Comparison of ENCODE assay signal across 2 cellular contexts in genomic region chr19:19911150-19911549, GRCh38.
TF ChIP-seq lines count a peak whose summit lies in the region.

No MANE protein-coding gene starts in this region.

TF ChIP-seq in SK-N-SH, 30 proteins besides CTCF, POLR2A, EP300 and RAD21 (continues in another document):
- TF ChIP-seq MEF2A (IDR thresholded peaks at IDR 0.05; ENCODE audit: borderline replicate concordance, low read depth) (no peak), TAF1 (IDR thresholded peaks at IDR 0.05; ENCODE audit: borderline replicate concordance, low read depth, low read length) (no peak), FOXM1 (IDR thresholded peaks at IDR 0.05; ENCODE audit: low read depth) (no peak), NFIC (IDR thresholded peaks at IDR 0.05; ENCODE audit: borderline replicate concordance) (no peak), FOXJ3 (CRISPR knock-in tag; IDR thresholded peaks at IDR 0.05) (no peak), ELF1 (IDR thresholded peaks at IDR 0.05) (no peak), POLR2AphosphoS5 (IDR thresholded peaks at IDR 0.05; ENCODE audit: low read depth, low read length) (no peak), EZH2phosphoT487 (IDR thresholded peaks at IDR 0.05; ENCODE audit: borderline replicate concordance, low read depth) (no peak), JUND (IDR thresholded peaks at IDR 0.05) (no peak), RXRA (IDR thresholded peaks at IDR 0.05; ENCODE audit: borderline replicate concordance, low read depth) (no peak), GABPA (IDR thresholded peaks at IDR 0.05; ENCODE audit: low read depth) (no peak), USF1 (IDR thresholded peaks at IDR 0.05; ENCODE audit: borderline replicate concordance, low read depth) (no peak), RFX5 (IDR thresholded peaks at IDR 0.05; ENCODE audit: low read length) (no peak), TEAD4 (IDR thresholded peaks at IDR 0.05; ENCODE audit: borderline replicate concordance, insufficient read depth) (no peak), MXI1 (IDR thresholded peaks at IDR 0.05; ENCODE audit: low read depth, low read length) (no peak), GATA2 (CRISPR knock-in tag; IDR thresholded peaks at IDR 0.05) (no peak), REST (IDR thresholded peaks at IDR 0.05; ENCODE audit: low read depth, low read length) (no peak), NRF1 (IDR thresholded peaks at IDR 0.05; ENCODE audit: low read depth, low read length) (no peak), PBX3 (IDR thresholded peaks at IDR 0.05) (peak; percentile 33; the same call in 1 of the 2 replicates), RCOR1 (IDR thresholded peaks at IDR 0.05; ENCODE audit: low read length) (no peak), USF2 (IDR thresholded peaks at IDR 0.05; ENCODE audit: borderline replicate concordance, low read depth, low read length) (no peak), FOSL2 (IDR thresholded peaks at IDR 0.05; ENCODE audit: borderline replicate concordance, low read depth) (peak; percentile 29; the same call in 1 of the 2 replicates), TCF12 (IDR thresholded peaks at IDR 0.05) (peak; percentile 53; the same call in 1 of the 2 replicates)
- TF ChIP-seq, protein P1, sequence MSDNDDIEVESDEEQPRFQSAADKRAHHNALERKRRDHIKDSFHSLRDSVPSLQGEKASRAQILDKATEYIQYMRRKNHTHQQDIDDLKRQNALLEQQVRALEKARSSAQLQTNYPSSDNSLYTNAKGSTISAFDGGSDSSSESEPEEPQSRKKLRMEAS (IDR thresholded peaks at IDR 0.05; ENCODE audit: low read depth): no peak
- TF ChIP-seq, protein P2, sequence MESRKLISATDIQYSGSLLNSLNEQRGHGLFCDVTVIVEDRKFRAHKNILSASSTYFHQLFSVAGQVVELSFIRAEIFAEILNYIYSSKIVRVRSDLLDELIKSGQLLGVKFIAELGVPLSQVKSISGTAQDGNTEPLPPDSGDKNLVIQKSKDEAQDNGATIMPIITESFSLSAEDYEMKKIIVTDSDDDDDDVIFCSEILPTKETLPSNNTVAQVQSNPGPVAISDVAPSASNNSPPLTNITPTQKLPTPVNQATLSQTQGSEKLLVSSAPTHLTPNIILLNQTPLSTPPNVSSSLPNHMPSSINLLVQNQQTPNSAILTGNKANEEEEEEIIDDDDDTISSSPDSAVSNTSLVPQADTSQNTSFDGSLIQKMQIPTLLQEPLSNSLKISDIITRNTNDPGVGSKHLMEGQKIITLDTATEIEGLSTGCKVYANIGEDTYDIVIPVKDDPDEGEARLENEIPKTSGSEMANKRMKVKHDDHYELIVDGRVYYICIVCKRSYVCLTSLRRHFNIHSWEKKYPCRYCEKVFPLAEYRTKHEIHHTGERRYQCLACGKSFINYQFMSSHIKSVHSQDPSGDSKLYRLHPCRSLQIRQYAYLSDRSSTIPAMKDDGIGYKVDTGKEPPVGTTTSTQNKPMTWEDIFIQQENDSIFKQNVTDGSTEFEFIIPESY (IDR thresholded peaks at IDR 0.05; ENCODE audit: borderline replicate concordance, low read depth): no peak

TF ChIP-seq in H1, 55 proteins besides CTCF, POLR2A, EP300 and RAD21:
- TF ChIP-seq POLR2AphosphoS5 (IDR thresholded peaks at IDR 0.05; ENCODE audit: low read depth, low read length): peak; percentile 71; the same call in 1 of the 2 replicates
- TF ChIP-seq CBX8 (IDR thresholded peaks at IDR 0.05; ENCODE audit: borderline replicate concordance, low read depth, low read length): no peak
TF ChIP-seq in H1: peak in this region for 1.
